Comparison of ENCODE assay signal across 19 cellular contexts in genomic region chr4:55330241-55330640, GRCh38. TPM values are rescaled to one million over a fixed set of nuclear protein-coding genes. Genes with fewer than 3 reads are reported as not detected.
DNase-seq lines count a peak whose midpoint lies in the region; ATAC-seq, FAIRE-seq and TF ChIP-seq lines count a peak whose summit lies in the region.
"Had no signal": no experiment of that assay in that cellular context is flagged by ENCODE, and none has a peak within 500 bp of the region (broad histone marks: within the 10 kb centered on the region; RNA-seq: fewer than 3 reads in every experiment).

No MANE protein-coding gene starts in this region.

- no peaks in the 10 kb centered on the region for H3K27me3 ChIP-seq in right lobe of liver
- H3K27me3 ChIP-seq in HepG2 (ENCODE audit: control insufficient read depth in 1 of 2, insufficient read depth in 2 of 2, low read length in 2 of 2): 0 out of 5 replicates have a peak, but pooled peaks cover 0 to 5% of the 10 kb centered on the region in 2 experiments
- no peaks in the 10 kb centered on the region for H3K27me3 ChIP-seq in tibial artery
- H3K27me3 ChIP-seq in tibial nerve: no peaks in the 10 kb centered on the region
- H3K27me3 ChIP-seq: hepatocyte had no signal

- no peak for TF ChIP-seq POLR2A in right lobe of liver (IDR thresholded peaks at IDR 0.05)
- no peak for TF ChIP-seq POLR2A in HepG2 (IDR thresholded peaks at IDR 0.05; ENCODE audit: insufficient read depth in 1 of 2, low read depth in 2 of 2, low read length in 2 of 2)
- TF ChIP-seq POLR2A in tibial nerve (IDR thresholded peaks at IDR 0.05): no peak

- no peaks in the 10 kb centered on the region for H3K79me2 ChIP-seq in HepG2 (ENCODE audit: insufficient read depth, low read length)
- H3K79me2 ChIP-seq: hepatocyte had no signal

- in situ Hi-C loops in HepG2 (cut with HindIII; ENCODE audit: extremely low pct_ligation_motif_present, low pct_unique_long_range_greater_than_20kb): no loop called here

- no peak for TF ChIP-seq RAD21 in HepG2 (CRISPR knock-in tag; IDR thresholded peaks at IDR 0.05)

- H3K36me3 ChIP-seq in right lobe of liver (no peaks in the 10 kb centered on the region), HepG2 (replicated peaks in 1 of 2; ENCODE audit: control insufficient read depth in 1 of 2, insufficient read depth in 2 of 2, low read length in 2 of 2) (no peaks in the 10 kb centered on the region), tibial artery (no peaks in the 10 kb centered on the region), tibial nerve (no peaks in the 10 kb centered on the region)

- BruUV-seq in HepG2 (replicated peaks; lab: Mats Ljungman, UMichigan): no TSS peak

- FAIRE-seq in HepG2 (lab: Jason Lieb, UNC): no peak
- FAIRE-seq: kidney had no signal

- WGBS in right lobe of liver (ENCODE audit: insufficient coverage, low coverage, low lambda C conversion rate, missing lambda C conversion rate): 34% methylated on average over 4 of the region's 4 CpGs
- WGBS in HepG2 (ENCODE audit: low lambda C conversion rate): 3% methylated on average over 4 of the region's 4 CpGs
- WGBS in tibial nerve, 2 donors: 71 to 72% methylated on average over 4 of the region's 4 CpGs

- ATAC-seq in right lobe of liver (peak; percentile 62 to 79 (median 74)), HepG2 (no peak), GM18861 (IDR thresholded peaks at IDR 0.05; ENCODE audit: unreplicated experiment) (no peak)
- ATAC-seq: activated CD8-positive, alpha-beta T cell treated with anti-CD3 and anti-CD28 coated beads for 36 hours; activated naive CD4-positive, alpha-beta T cell treated with anti-CD3 and anti-CD28 coated beads, Interleukin-2, amount 50 U/mL, for 72 hours; WTC11 had no signal

- no peak for DNase-seq in right lobe of liver
- DNase-seq in HepG2 (ENCODE audit: low spot score): no peak
- peak; percentile 11 for DNase-seq in OCI-M2 (lab: John Stamatoyannopoulos, UW; ENCODE audit: unreplicated experiment)
- DNase-seq in epithelial cell of prostate (ENCODE audit: low read depth, low spot score): peak; percentile 67
- no peak for DNase-seq in tibial artery
- DNase-seq in NCI-H1105 (lab: John Stamatoyannopoulos, UW): no peak
- no peak for DNase-seq in tibial nerve (ENCODE audit: low spot score in 2 of 2)
- DNase-seq: activated CD8-positive, alpha-beta T cell treated with anti-CD3 and anti-CD28 coated beads for 36 hours; activated T-cell treated with anti-CD3 and anti-CD28 coated beads, Interleukin-2, amount 50 U/mL, for 48 hours; HFFc6; kidney; NCI-H1048; NCI-H2107; NCI-H69; T-helper 1 cell had no signal

- no peak overlapping the region for H3K27ac ChIP-seq in right lobe of liver
- no peak overlapping the region for H3K27ac ChIP-seq in HepG2 (ENCODE audit: extremely low read length, insufficient read depth, low read length)
- peak overlapping the region; percentile 82 for H3K27ac ChIP-seq in epithelial cell of prostate
- no peak overlapping the region for H3K27ac ChIP-seq in tibial artery
- H3K27ac ChIP-seq in tibial nerve: no peak overlapping the region
- H3K27ac ChIP-seq: hepatocyte had no signal

- POLR2A ChIA-PET in HepG2 (lab: Yijun Ruan, JAX): no interaction called here

- H2AFZ ChIP-seq in HepG2 (ENCODE audit: low read length): no peak overlapping the region
- H2AFZ ChIP-seq: hepatocyte had no signal

- H3K4me3 ChIP-seq in right lobe of liver (no peak overlapping the region), HepG2 (replicated peaks in 1 of 3; ENCODE audit: insufficient read depth in 1 of 3, low read depth in 2 of 3, low read length in 3 of 3) (no peak overlapping the region), tibial artery (no peak overlapping the region), tibial nerve (no peak overlapping the region)
- H3K4me3 ChIP-seq: hepatocyte had no signal

- no peak for TF ChIP-seq EP300 in HepG2 (IDR thresholded peaks at IDR 0.05; ENCODE audit: low read depth in 2 of 2, low read length in 2 of 2)
- no peak for TF ChIP-seq EP300 in HepG2 (CRISPR knock-in tag; IDR thresholded peaks at IDR 0.05; ENCODE audit: borderline replicate concordance)
- no peak for TF ChIP-seq EP300 in tibial nerve (IDR thresholded peaks at IDR 0.05)

- H3K4me1 ChIP-seq in right lobe of liver: no peaks in the 10 kb centered on the region
- no peaks in the 10 kb centered on the region for H3K4me1 ChIP-seq in HepG2 (ENCODE audit: insufficient read depth, low read length)
- no peaks in the 10 kb centered on the region for H3K4me1 ChIP-seq in tibial artery
- H3K4me1 ChIP-seq in tibial nerve: no peaks in the 10 kb centered on the region

- H3K4me2 ChIP-seq in HepG2 (ENCODE audit: low read depth, low read length): no peak overlapping the region
- H3K4me2 ChIP-seq: hepatocyte had no signal

- H3K9me3 ChIP-seq in right lobe of liver (no peaks in the 10 kb centered on the region), HepG2 (ENCODE audit: low read length) (0 out of 2 replicates have a peak, but pooled peaks cover 3% of the 10 kb centered on the region), tibial artery (peaks cover 0 to 6% (median 0%) of the 10 kb centered on the region in 3 donors), tibial nerve (peaks cover 0 to 10% (median 0%) of the 10 kb centered on the region in 4 donors)

- CTCF ChIA-PET in HepG2 (lab: Yijun Ruan, JAX; ENCODE audit: low intra/inter-chr PET ratio, low total read pairs): no interaction called here

- TF ChIP-seq CTCF in right lobe of liver (IDR thresholded peaks at IDR 0.05) (no peak), HepG2 (CRISPR knock-in tag; IDR thresholded peaks at IDR 0.05) (no peak), tibial artery (IDR thresholded peaks at IDR 0.05) (no peak), tibial nerve (IDR thresholded peaks at IDR 0.05) (no peak)

- no peaks in the 10 kb centered on the region for H4K20me1 ChIP-seq in HepG2 (ENCODE audit: insufficient read depth, low read length)

- intact Hi-C loops in right lobe of liver (cut with DNase I): no loop called here
- intact Hi-C loops in HepG2 (cut with micrococcal nuclease; ENCODE audit: unreplicated experiment): no loop called here
- intact Hi-C loops in tibial artery (cut with DNase I; ENCODE audit: low total_unique reads): no loop called here

- H3K9ac ChIP-seq in HepG2 (ENCODE audit: insufficient read depth, low read depth, low read length): no peak overlapping the region

TF ChIP-seq in HepG2, 621 proteins besides CTCF, POLR2A, EP300 and RAD21:
- TF ChIP-seq HNRNPK (IDR thresholded peaks at IDR 0.05; ENCODE audit: low read depth, low read length, poor library complexity, severe bottlenecking) (no peak), KMT2B (CRISPR knock-in tag; IDR thresholded peaks at IDR 0.05) (no peak), HNRNPH1 (optimal IDR thresholded peaks at IDR 0.05; ENCODE audit: low read depth, low read length) (no peak), MAFG (CRISPR knock-in tag; IDR thresholded peaks at IDR 0.05) (no peak), ZFP1 (CRISPR knock-in tag; IDR thresholded peaks at IDR 0.05) (no peak), RXRA (CRISPR knock-in tag; IDR thresholded peaks at IDR 0.05) (no peak)

RNA-seq across cellular contexts. Expression of gene SRD5A3, which starts 15.8 kb away (rescaled TPM):
- total RNA-seq in right lobe of liver (10 to 100 TPM in 3 of 6 experiments, 1 to 10 TPM in 3; 7.7 to 13.9 (median 9.9) TPM), HepG2 (2016; rRNA removed; fragmentation: Illumina TruSeq; extraction: Trizol) (12.8 and 18.4 TPM in 2 replicates), tibial nerve (10 to 100 TPM in 3 of 4 donors, 1 to 10 TPM in 1; 9.0 to 16.1 (median 12.2) TPM)
- 10.3 and 14.8 TPM in 2 replicates for total RNA-seq in HepG2 (2016; cell fraction: cytosol; rRNA removed; fragmentation: Illumina TruSeq; extraction: Trizol; ENCODE audit: low read depth)
- 12.5 and 16.5 TPM in 2 replicates for total RNA-seq in HepG2 (2016; cell fraction: insoluble cytoplasmic fraction; rRNA removed; fragmentation: Illumina TruSeq; extraction: Trizol)
- total RNA-seq in HepG2 (2016; cell fraction: membrane; rRNA removed; fragmentation: Illumina TruSeq; extraction: Trizol): 22.0 and 24.7 TPM in 2 replicates
- total RNA-seq in HepG2 (2016; cell fraction: nucleus; rRNA removed; fragmentation: Illumina TruSeq; extraction: Trizol): 12.7 and 14.2 TPM in 2 replicates
- 7.4 and 12.4 TPM in 2 replicates for polyA plus RNA-seq in HepG2 (2011; rRNA removed)
- 5.5 and 8.9 TPM in 2 replicates for polyA plus RNA-seq in HepG2 (2011; cell fraction: cytosol; rRNA removed)
- 0.87 and 1.7 TPM in 2 replicates for polyA plus RNA-seq in HepG2 (2011; cell fraction: nucleus; rRNA removed)
- 8.3 and 13.3 TPM in 2 replicates for polyA plus RNA-seq in HepG2 (2012)
- polyA plus RNA-seq in HepG2 (2016; cell fraction: cytosol; fragmentation: Illumina TruSeq; extraction: Trizol; ENCODE audit: low read depth): 30.1 and 32.4 TPM in 2 replicates
- polyA plus RNA-seq in HepG2 (2016; cell fraction: insoluble cytoplasmic fraction; fragmentation: Illumina TruSeq; extraction: Trizol; ENCODE audit: low read depth): 17.4 and 17.6 TPM in 2 replicates
- polyA plus RNA-seq in HepG2 (2016; cell fraction: membrane; fragmentation: Illumina TruSeq; extraction: Trizol; ENCODE audit: low read depth): 26.9 and 30.1 TPM in 2 replicates
- polyA plus RNA-seq in HepG2 (2016; cell fraction: nucleus; fragmentation: Illumina TruSeq; extraction: Trizol; ENCODE audit: insufficient read depth, low read depth): 26.6 and 27.3 TPM in 2 replicates
- polyA minus RNA-seq in HepG2 (2011; rRNA and poly(A)+ RNA removed; ENCODE audit: low replicate concordance): 14.9 and 24.8 TPM in 2 replicates
- polyA minus RNA-seq in HepG2 (2011; cell fraction: cytosol; rRNA and poly(A)+ RNA removed): 4.6 and 5.1 TPM in 2 replicates
- polyA minus RNA-seq in HepG2 (2011; cell fraction: nucleus; rRNA and poly(A)+ RNA removed): 1.3 and 2.1 TPM in 2 replicates

Comparison
In these comparisons a context has a peak if more than half of its experiments do, and no peak if none do; other contexts are left out.
1. ATAC-seq: peak in right lobe of liver (4 of 4); none in HepG2 (single experiment) and GM18861 (single experiment).
2. DNase-seq: peak in OCI-M2 (single experiment) and epithelial cell of prostate (single experiment); none in right lobe of liver (0 of 3), HepG2 (single experiment), tibial artery (0 of 2), NCI-H1105 (single experiment) and tibial nerve (0 of 2).